ENCODE assay signal across 1 cellular context in genomic region chr11:27212248-27212780, GRCh38.
TF ChIP-seq lines count a peak whose summit lies in the region.

No MANE protein-coding gene starts in this region.

TF ChIP-seq in IMR-90, 13 proteins besides CTCF, POLR2A, EP300 and RAD21 (continued from another document):
- TF ChIP-seq NFE2L2 (IDR thresholded peaks at IDR 0.05; ENCODE audit: low read depth, low read length) (no peak), MAFK (IDR thresholded peaks at IDR 0.05; ENCODE audit: low read depth, low read length) (no peak)
